ENCODE assay signal across 7 cellular contexts in genomic region chrX:63551856-63552255, GRCh38.
"Had no signal": no experiment of that assay in that cellular context is flagged by ENCODE, and none has a peak within 500 bp of the region (broad histone marks: within the 10 kb centered on the region; RNA-seq: fewer than 3 reads in every experiment).

No MANE protein-coding gene starts in this region.

- H3K27ac ChIP-seq: GM23248, HL-60 had no signal

- H3K4me3 ChIP-seq: GM23248 had no signal

- FAIRE-seq: H54 had no signal

- H2AFZ ChIP-seq: GM23248 had no signal

- DNase-seq: GM23248, GOT3, H9, HCEC 1CT, KG1 had no signal

- H3K9ac ChIP-seq: GM23248 had no signal
